In genomic region chr2:12675801-12676200, GRCh38 we compare ENCODE assay signal across 22 cellular contexts. TPM values are rescaled to one million over a fixed set of nuclear protein-coding genes. Genes with fewer than 3 reads are reported as not detected.
DNase-seq lines count a peak whose midpoint lies in the region; TF ChIP-seq lines count a peak whose summit lies in the region.
"Had no signal": no experiment of that assay in that cellular context is flagged by ENCODE, and none has a peak within 500 bp of the region (broad histone marks: within the 10 kb centered on the region; RNA-seq: fewer than 3 reads in every experiment).

No MANE protein-coding gene starts in this region.

- no peak overlapping the region for H3K4me3 ChIP-seq in brain microvascular endothelial cell (ENCODE audit: low read depth, low read length)
- H3K4me3 ChIP-seq in muscle layer of duodenum (ENCODE audit: low read depth in 1 of 2, low read length in 2 of 2) = no peak overlapping the region
- H3K4me3 ChIP-seq: ascending aorta, SK-N-MC, suprapubic skin had no signal

- no peaks in the 10 kb centered on the region for H3K4me1 ChIP-seq in muscle layer of duodenum (ENCODE audit: control insufficient read depth in 1 of 2, insufficient read depth in 2 of 2, low read length in 2 of 2)
- H3K4me1 ChIP-seq: ascending aorta, suprapubic skin had no signal

- intact Hi-C loops in Calu3 (cut with micrococcal nuclease; ENCODE audit: unreplicated experiment) = loop anchor here (1.0 to 5.0 kb wide), 2 partner anchors 40 to 256 kb away; no protein-coding TSS in a partner anchor

- peak overlapping the region; percentile 59 for H3K27ac Mint-ChIP-seq in Calu3 (ENCODE audit: unreplicated experiment)
- no peak overlapping the region for H3K27ac Mint-ChIP-seq in activated naive CD8-positive, alpha-beta T cell treated with anti-CD3 and anti-CD28 coated beads for 36 hours
- H3K27ac Mint-ChIP-seq: activated CD8-positive, alpha-beta T cell treated with anti-CD3 and anti-CD28 coated beads, Interleukin-2, amount 10 ng/mL, durations not matched to agents 7 days and 5 days; activated naive CD4-positive, alpha-beta T cell treated with anti-CD3 and anti-CD28 coated beads, Interleukin-2, amount 50 U/mL, for 72 hours; HFFc6; stimulated activated naive B cell treated with anti-CD40 and anti-IgM and Interleukin-4, amounts not matched to agents 10 μg/mL and 1 μg/mL and 100 μg/mL, for 72 hours had no signal

- DNase-seq in Calu3 (no peak), M059J (ENCODE audit: low read depth) (peak; percentile 62), brain microvascular endothelial cell (peak; percentile 18), CD1c-positive myeloid dendritic cell (ENCODE audit: extremely low spot score) (no peak), AG08395 (ENCODE audit: low spot score) (no peak), OCI-M1 (lab: John Stamatoyannopoulos, UW) (no peak)
- no peak for DNase-seq in activated naive CD8-positive, alpha-beta T cell treated with anti-CD3 and anti-CD28 coated beads for 36 hours
- DNase-seq: activated CD8-positive, alpha-beta T cell treated with anti-CD3 and anti-CD28 coated beads, Interleukin-2, amount 10 ng/mL, durations not matched to agents 7 days and 5 days; activated T-cell treated with anti-CD3 and anti-CD28 coated beads for 4 hours; C1 segment of cervical spinal cord; glutamatergic neuron; HFFc6; NCI-H1092 treated with DMSO at 0.1 percent for 48 hours; NCI-H187 treated with DMSO at 0.1 percent for 48 hours; NCI-H2227 treated with DMSO at 0.1 percent for 48 hours; stimulated activated CD4-positive, alpha-beta T cell treated with anti-CD3 and anti-CD28 coated beads, Interleukin-12 subunit alpha, Interleukin-12 subunit beta, amount 100 ng/mL, for 4 hours; stimulated activated naive B cell treated with anti-CD40 and anti-IgM and Interleukin-4, amounts not matched to agents 10 μg/mL and 1 μg/mL and 100 μg/mL, for 72 hours had no signal

- TF ChIP-seq CTCF in Calu3 (IDR thresholded peaks at IDR 0.05; ENCODE audit: unreplicated experiment) = no peak
- no peak for TF ChIP-seq CTCF in brain microvascular endothelial cell (IDR thresholded peaks at IDR 0.05; ENCODE audit: low read depth, low read length, missing control alignments)

- no TSS peak for BruUV-seq in Calu3 (replicated peaks; lab: Mats Ljungman, UMichigan)

- CTCF ChIA-PET in Calu3 (lab: Charles Lee) = interaction anchor here (0.8 to 1.5 kb wide), 4 partner anchors 8 to 846 kb away, joined by 3 to 11 read pairs (median 5); partner anchors contain the start of gene TRIB2

- no peaks in the 10 kb centered on the region for H3K36me3 Mint-ChIP-seq in Calu3 (ENCODE audit: insufficient read depth, unreplicated experiment)
- peaks cover 3% of the 10 kb centered on the region for H3K36me3 Mint-ChIP-seq in activated naive CD8-positive, alpha-beta T cell treated with anti-CD3 and anti-CD28 coated beads for 36 hours

- H3K27me3 Mint-ChIP-seq in Calu3 (ENCODE audit: unreplicated experiment) = no peaks in the 10 kb centered on the region
- H3K27me3 Mint-ChIP-seq in activated naive CD8-positive, alpha-beta T cell treated with anti-CD3 and anti-CD28 coated beads for 36 hours = no peaks in the 10 kb centered on the region

- H3K27me3 ChIP-seq in brain microvascular endothelial cell (replicated peaks) (no peaks in the 10 kb centered on the region), muscle layer of duodenum (ENCODE audit: low read depth, low read length) (no peaks in the 10 kb centered on the region)
- H3K27me3 ChIP-seq: ascending aorta had no signal

- H3K4me1 Mint-ChIP-seq in Calu3 (ENCODE audit: low read depth, unreplicated experiment) = peaks cover 20% of the 10 kb centered on the region
- no peaks in the 10 kb centered on the region for H3K4me1 Mint-ChIP-seq in activated naive CD8-positive, alpha-beta T cell treated with anti-CD3 and anti-CD28 coated beads for 36 hours

- H3K9me3 Mint-ChIP-seq in Calu3 (ENCODE audit: low read depth, unreplicated experiment) = no peaks in the 10 kb centered on the region
- H3K9me3 Mint-ChIP-seq in activated naive CD8-positive, alpha-beta T cell treated with anti-CD3 and anti-CD28 coated beads for 36 hours = peaks cover 10% of the 10 kb centered on the region
- H3K9me3 Mint-ChIP-seq: HFFc6 had no signal

- no peaks in the 10 kb centered on the region for H3K9me3 ChIP-seq in muscle layer of duodenum (ENCODE audit: control insufficient read depth in 1 of 2, low read length in 2 of 2)
- H3K9me3 ChIP-seq: ascending aorta, suprapubic skin had no signal

- in situ Hi-C loops in brain microvascular endothelial cell (cut with HindIII; ENCODE audit: low pct_ligation_motif_present, low sequenced_read_pairs) = no loop called here

- H3K27ac ChIP-seq in brain microvascular endothelial cell (no peak overlapping the region), muscle layer of duodenum (ENCODE audit: low read length) (peak overlapping the region; percentile 53)
- H3K27ac ChIP-seq: ascending aorta, SK-N-MC, suprapubic skin had no signal

- H3K36me3 ChIP-seq in brain microvascular endothelial cell (replicated peaks) (no peaks in the 10 kb centered on the region), muscle layer of duodenum (ENCODE audit: control insufficient read depth in 1 of 2, insufficient read depth in 2 of 2, low read length in 2 of 2) (peaks cover 0 to 5% of the 10 kb centered on the region in 2 donors)
- H3K36me3 ChIP-seq: ascending aorta, suprapubic skin had no signal

- H3K4me3 Mint-ChIP-seq in Calu3 (ENCODE audit: low read depth, unreplicated experiment) = peak overlapping the region; percentile 36
- H3K4me3 Mint-ChIP-seq in activated naive CD8-positive, alpha-beta T cell treated with anti-CD3 and anti-CD28 coated beads for 36 hours = no peak overlapping the region
- H3K4me3 Mint-ChIP-seq: activated CD8-positive, alpha-beta T cell treated with anti-CD3 and anti-CD28 coated beads, Interleukin-2, amount 10 ng/mL, durations not matched to agents 7 days and 5 days; HFFc6; stimulated activated naive B cell treated with anti-CD40 and anti-IgM and Interleukin-4, amounts not matched to agents 10 μg/mL and 1 μg/mL and 100 μg/mL, for 72 hours had no signal

RNA-seq across cellular contexts. Expression of gene TRIB2, which starts 40.9 kb away (rescaled TPM):
- 6.2 and 6.4 TPM in 2 replicates for total RNA-seq in Calu3 (2022)
- total RNA-seq in M059J (2014; rRNA removed; shearing (Covaris generic)) = 22.3 and 25.2 TPM in 2 replicates
- 1 to 10 TPM; 5.0 to 5.1 TPM for total RNA-seq in activated naive CD8-positive, alpha-beta T cell treated with anti-CD3 and anti-CD28 coated beads for 36 hours

Comparison
In these comparisons a context has a peak if more than half of its experiments do, and no peak if none do; other contexts are left out.
1. DNase-seq: peak in M059J (single experiment) and brain microvascular endothelial cell (single experiment); none in Calu3 (single experiment), CD1c-positive myeloid dendritic cell (single experiment), activated naive CD8-positive, alpha-beta T cell treated with anti-CD3 and anti-CD28 coated beads for 36 hours (single experiment), AG08395 (single experiment) and OCI-M1 (single experiment).